1 cellular context compared by ENCODE assay signal in genomic region chr2:171811229-171811628, GRCh38.
TF ChIP-seq lines count a peak whose summit lies in the region.

No MANE protein-coding gene starts in this region.

TF ChIP-seq in Ishikawa, 13 proteins besides CTCF, POLR2A, EP300 and RAD21 (continued from another document):
- TF ChIP-seq REST (IDR thresholded peaks at IDR 0.05; ENCODE audit: low read depth) = no peak
- no peak for TF ChIP-seq NFIC (IDR thresholded peaks at IDR 0.05)
- no peak for TF ChIP-seq CEBPB (IDR thresholded peaks at IDR 0.05)
- TF ChIP-seq ZBTB7A (IDR thresholded peaks at IDR 0.05; ENCODE audit: low read depth) = no peak
- TF ChIP-seq TEAD4 (IDR thresholded peaks at IDR 0.05) = no peak
- TF ChIP-seq CREB1 (IDR thresholded peaks at IDR 0.05; ENCODE audit: low read depth) = no peak
- TF ChIP-seq TCF12 (IDR thresholded peaks at IDR 0.05; ENCODE audit: low read depth) = no peak
